In the genomic region with DNA sequence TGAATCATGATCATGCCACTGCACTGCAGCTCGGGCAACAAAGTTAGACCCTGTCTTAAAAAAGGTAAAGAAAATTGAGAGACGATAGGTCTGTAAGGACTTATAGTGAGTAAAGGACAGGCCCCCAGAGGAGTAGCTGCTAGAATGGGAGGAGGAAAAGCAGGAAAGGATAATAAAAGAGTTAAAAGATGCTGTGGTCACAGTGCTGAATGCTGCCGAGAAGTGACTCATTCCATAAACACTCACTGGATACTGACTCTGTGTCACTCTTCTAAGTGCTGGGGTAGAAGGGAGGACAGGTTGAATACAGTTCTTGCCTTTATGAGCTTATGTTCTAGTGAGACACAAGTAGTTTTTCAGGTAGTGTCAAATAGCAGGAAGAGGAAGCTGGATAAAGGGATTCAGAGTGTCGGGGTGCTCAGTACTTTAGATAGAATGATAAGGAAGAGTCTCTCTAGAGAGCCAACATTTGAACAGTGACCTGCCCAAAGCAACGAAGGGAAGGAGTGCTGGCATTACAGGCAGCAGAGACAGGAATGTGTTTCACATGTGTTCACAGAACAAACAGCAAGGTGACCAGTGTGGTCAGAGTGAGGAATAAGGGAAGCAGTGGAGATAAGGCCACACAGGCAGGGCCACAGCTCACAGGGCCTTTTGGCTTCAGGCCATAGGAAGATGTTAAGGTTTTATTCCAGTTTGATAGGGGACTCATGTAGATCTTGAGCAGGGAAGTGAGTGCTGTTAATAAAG, we compare ENCODE assay signal across 1 cellular context.
TF ChIP-seq lines count a peak whose summit lies in the region.

No MANE protein-coding gene starts in this region.

TF ChIP-seq in A549, 52 proteins besides CTCF, POLR2A, EP300 and RAD21 (continued from another document):
- no peak for TF ChIP-seq REST (IDR thresholded peaks at IDR 0.05)
- TF ChIP-seq CHD2 (IDR thresholded peaks at IDR 0.05; ENCODE audit: low read length, partially characterized antibody): no peak
- TF ChIP-seq, protein P1, sequence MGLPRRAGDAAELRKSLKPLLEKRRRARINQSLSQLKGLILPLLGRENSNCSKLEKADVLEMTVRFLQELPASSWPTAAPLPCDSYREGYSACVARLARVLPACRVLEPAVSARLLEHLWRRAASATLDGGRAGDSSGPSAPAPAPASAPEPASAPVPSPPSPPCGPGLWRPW (IDR thresholded peaks at IDR 0.05): no peak
- no peak for TF ChIP-seq ZC3H11A (IDR thresholded peaks at IDR 0.05)
- no peak for TF ChIP-seq PHF8 (IDR thresholded peaks at IDR 0.05; ENCODE audit: borderline replicate concordance, low read depth)
- no peak for TF ChIP-seq HOXB5 (CRISPR knock-in tag; IDR thresholded peaks at IDR 0.05)
- no peak for TF ChIP-seq CBX2 (IDR thresholded peaks at IDR 0.05; ENCODE audit: borderline replicate concordance, low read depth)
- no peak for TF ChIP-seq ELK1 (IDR thresholded peaks at IDR 0.05; ENCODE audit: low read depth, low read length)
- TF ChIP-seq NFE2L2 (conservative IDR thresholded peaks at IDR 0.05; ENCODE audit: low read length): no peak
- TF ChIP-seq HMGXB4 (CRISPR knock-in tag; IDR thresholded peaks at IDR 0.05; ENCODE audit: borderline replicate concordance): no peak
- no peak for TF ChIP-seq KDM1A (IDR thresholded peaks at IDR 0.05; ENCODE audit: low read depth)
- no peak for TF ChIP-seq FOSB (CRISPR knock-in tag; IDR thresholded peaks at IDR 0.05)
- TF ChIP-seq CBX8 (IDR thresholded peaks at IDR 0.05): no peak
- no peak for TF ChIP-seq TFCP2L1 (CRISPR knock-in tag; IDR thresholded peaks at IDR 0.05)
- TF ChIP-seq JUNB (IDR thresholded peaks at IDR 0.05): no peak
